In genomic region chr20:18287546-18287914, GRCh38 we compare ENCODE assay signal across 8 cellular contexts. TPM values are rescaled to one million over a fixed set of nuclear protein-coding genes. Genes with fewer than 3 reads are reported as not detected.
DNase-seq lines count a peak whose midpoint lies in the region; FAIRE-seq and TF ChIP-seq lines count a peak whose summit lies in the region.

No MANE protein-coding gene starts in this region.

- H3K36me3 ChIP-seq in NT2/D1 (ENCODE audit: insufficient read depth, insufficient read length, low read length) (peaks cover 17% of the 10 kb centered on the region), osteoblast (ENCODE audit: insufficient read depth, low read length) (peaks cover 5% of the 10 kb centered on the region)

- peaks cover 41% of the 10 kb centered on the region for H3K79me2 ChIP-seq in osteoblast (ENCODE audit: insufficient read depth, low read length)

- DNase-seq in GM03348 (ENCODE audit: low spot score): peak; percentile 25
- DNase-seq in NT2/D1 (ENCODE audit: low read depth, low spot score): no peak
- no peak for DNase-seq in epithelial cell of esophagus (ENCODE audit: low read depth)
- peak; percentile 58 for DNase-seq in osteoblast (ENCODE audit: insufficient read length, low spot score, missing footprints)
- no peak for DNase-seq in putamen (ENCODE audit: low spot score)
- no peak for DNase-seq in GM12892 (ENCODE audit: insufficient read length)
- no peak for DNase-seq in T1000 (lab: John Stamatoyannopoulos, UW)
- DNase-seq in NCI-H128 (lab: John Stamatoyannopoulos, UW; ENCODE audit: unreplicated experiment): no peak

- H3K9me3 ChIP-seq in NT2/D1 (ENCODE audit: insufficient read depth, low read length) (peaks cover 7% of the 10 kb centered on the region), osteoblast (ENCODE audit: low read depth, low read length) (peaks cover 7% of the 10 kb centered on the region)

- H3K27me3 ChIP-seq in NT2/D1 (ENCODE audit: insufficient read depth, insufficient read length) (peaks cover 3% of the 10 kb centered on the region), osteoblast (ENCODE audit: insufficient read depth, low read length) (no peaks in the 10 kb centered on the region)

- H3K27ac ChIP-seq in osteoblast (ENCODE audit: low read depth, low read length): peak overlapping the region; percentile 91

- peak overlapping the region; percentile 90 for H3K9ac ChIP-seq in NT2/D1 (ENCODE audit: insufficient read length, low read depth)

- H2AFZ ChIP-seq in osteoblast (ENCODE audit: low read length): peak overlapping the region; percentile 98

- no peak for TF ChIP-seq CTCF in epithelial cell of esophagus (IDR thresholded peaks at IDR 0.05; ENCODE audit: insufficient read depth, low read depth, low read length, missing control alignments)
- TF ChIP-seq CTCF in osteoblast (IDR thresholded peaks at IDR 0.05; ENCODE audit: extremely low read depth, low read depth, low read length): no peak

- no peak for TF ChIP-seq POLR2A in GM12892 (IDR thresholded peaks at IDR 0.05; ENCODE audit: low read depth, low read length)

- H4K20me1 ChIP-seq in osteoblast (ENCODE audit: insufficient read depth, low read length): peaks cover 6% of the 10 kb centered on the region

- no peaks in the 10 kb centered on the region for H3K4me1 ChIP-seq in NT2/D1 (ENCODE audit: insufficient read depth, insufficient read length)
- H3K4me1 ChIP-seq in osteoblast (ENCODE audit: insufficient read depth, low read length): peaks cover 14% of the 10 kb centered on the region

- FAIRE-seq in GM12892 (lab: Jason Lieb, UNC): no peak

- H3K4me2 ChIP-seq in osteoblast (ENCODE audit: insufficient read depth, low read length): peak overlapping the region; percentile 93

- H3K4me3 ChIP-seq in NT2/D1 (ENCODE audit: insufficient read length, low read depth): peak overlapping the region; percentile 92
- peak overlapping the region; percentile 67 for H3K4me3 ChIP-seq in epithelial cell of esophagus (ENCODE audit: low read length)
- peak overlapping the region; percentile 98 for H3K4me3 ChIP-seq in osteoblast (ENCODE audit: insufficient read depth, low read length)

RNA-seq across cellular contexts. Expression of gene ZNF133, which starts 0.8 kb away (rescaled TPM):
- 18.0 and 19.5 TPM in 2 replicates for total RNA-seq in osteoblast
- polyA plus RNA-seq in GM12892 (2012; ENCODE audit: missing spikeins): 8.2 TPM

Comparison
In these comparisons a context has a peak if more than half of its experiments do, and no peak if none do; other contexts are left out.
1. DNase-seq: peak in GM03348 (single experiment) and osteoblast (single experiment); none in NT2/D1 (single experiment), epithelial cell of esophagus (single experiment), putamen (single experiment), GM12892 (single experiment), T1000 (single experiment) and NCI-H128 (single experiment).
2. Peak in every context shown above with its lines, with median percentiles within 50 percentile points of each other: H3K4me3 ChIP-seq.